In genomic region chr10:93115661-93116383, GRCh38 we compare ENCODE assay signal across 8 cellular contexts. TPM values are rescaled to one million over a fixed set of nuclear protein-coding genes. Genes with fewer than 3 reads are reported as not detected.
A peak's percentile ranks its signal among the peaks of the same experiment; 100 is the strongest.
DNase-seq lines count a peak whose midpoint lies in the region; ATAC-seq lines count a peak whose summit lies in the region.

No MANE protein-coding gene starts in this region.

- H3K4me3 ChIP-seq in aorta (ENCODE audit: low read length in 2 of 2): no peak overlapping the region

- no peaks in the 10 kb centered on the region for H3K36me3 ChIP-seq in aorta (ENCODE audit: control insufficient read depth in 1 of 2, insufficient read depth in 2 of 2, low read length in 1 of 2)

- no peaks in the 10 kb centered on the region for H3K4me1 ChIP-seq in aorta (ENCODE audit: control insufficient read depth in 1 of 2, insufficient read depth in 2 of 2, low read length in 2 of 2)

- ATAC-seq in HG03175 (IDR thresholded peaks at IDR 0.05; ENCODE audit: unreplicated experiment) (peak; percentile 78), aorta (ENCODE audit: low FRiP score) (peak; percentile 80)

- H3K27me3 ChIP-seq in aorta (ENCODE audit: control insufficient read depth in 1 of 2, insufficient read depth in 2 of 2, low read length in 1 of 2): no peaks in the 10 kb centered on the region

- 83 to 95% methylated on average over 2 to 4 of the region's 4 CpGs for WGBS in aorta, 2 donors

- peaks cover under 1% of the 10 kb centered on the region for H3K9me3 ChIP-seq in aorta (ENCODE audit: control insufficient read depth, low read length)

- intact Hi-C loops in posterior cingulate gyrus (cut with DNase I): no loop called here
- intact Hi-C loops in aorta (cut with DNase I): loop anchor here (5.0 to 10.0 kb wide), 2 partner anchors 169 to 171 kb away; no protein-coding TSS in a partner anchor

- no peak overlapping the region for H3K27ac ChIP-seq in aorta (ENCODE audit: low read depth in 1 of 2, low read length in 2 of 2)

- DNase-seq in NCI-H1092 treated with DMSO at 0.1 percent for 48 hours (lab: John Stamatoyannopoulos, UW) (peak; percentile 6), NCI-H1092 (lab: John Stamatoyannopoulos, UW) (no peak), RPMI7951 (ENCODE audit: low read depth) (peak; percentile 53), activated T-helper 1 cell treated with Interleukin-2 at 50 U/mL for 16 hours (ENCODE audit: low read depth) (peak; percentile 45), foreskin melanocyte (peak; percentile 32), posterior cingulate gyrus (peak in 6 of 10 donors; percentile 19 to 87 (median 38)), aorta (peak; percentile 82 to 86)

RNA-seq across cellular contexts. Expression of gene CYP26A1, which starts 42.1 kb away (rescaled TPM):
- not detected in 2 replicates for total RNA-seq in RPMI7951 (2014; rRNA removed; shearing (Covaris generic))
- total RNA-seq in aorta: not detected
- polyA plus RNA-seq in aorta: not detected

RNA-seq across cellular contexts. Expression of gene CYP26C1, which starts 55.2 kb away (rescaled TPM):
- total RNA-seq in RPMI7951 (2014; rRNA removed; shearing (Covaris generic)): not detected in 2 replicates
- total RNA-seq in aorta: under 1 TPM; 0.21 to 0.23 TPM
- not detected for polyA plus RNA-seq in aorta
